ENCODE assay signal across 17 cellular contexts in genomic region chr4:7026107-7026506, GRCh38. TPM values are rescaled to one million over a fixed set of nuclear protein-coding genes. Genes with fewer than 3 reads are reported as not detected.
A peak's percentile ranks its signal among the peaks of the same experiment; 100 is the strongest.
DNase-seq lines count a peak whose midpoint lies in the region; ATAC-seq and TF ChIP-seq lines count a peak whose summit lies in the region.
"Had no signal": no experiment of that assay in that cellular context is flagged by ENCODE, and none has a peak within 500 bp of the region (broad histone marks: within the 10 kb centered on the region; RNA-seq: fewer than 3 reads in every experiment).

No MANE protein-coding gene starts in this region.

- ATAC-seq in WTC11, result no peak
- ATAC-seq in HG02610 (IDR thresholded peaks at IDR 0.05; ENCODE audit: unreplicated experiment), result no peak
- ATAC-seq: A549; CD8-positive, alpha-beta T cell; HepG2 had no signal

- H3K4me1 ChIP-seq in Caco-2, result peaks cover 16% of the 10 kb centered on the region

- H3K9me3 ChIP-seq in Caco-2, result no peaks in the 10 kb centered on the region
- H3K9me3 ChIP-seq: A549; BLaER1 treated with 17β-estradiol and CSF1 and Interleukin-3, amounts not matched to agents 10 nM and 100 nM had no signal

- intact Hi-C loops in activated CD4-positive, alpha-beta T cell treated with anti-CD3 and anti-CD28 coated beads, Interleukin-2, amount 10 ng/mL, durations not matched to agents 24 days and 14 days (cut with micrococcal nuclease), result no loop called here
- intact Hi-C loops in Caco-2 (cut with micrococcal nuclease; ENCODE audit: unreplicated experiment), result no loop called here

- H3K4me3 Mint-ChIP-seq in activated CD4-positive, alpha-beta T cell treated with anti-CD3 and anti-CD28 coated beads, Interleukin-2, amount 10 ng/mL, durations not matched to agents 24 days and 14 days, result no peak overlapping the region
- no peak overlapping the region for H3K4me3 Mint-ChIP-seq in WTC11
- no peak overlapping the region for H3K4me3 Mint-ChIP-seq in chondrocyte (ENCODE audit: unreplicated experiment)
- H3K4me3 Mint-ChIP-seq in Caco-2 (ENCODE audit: unreplicated experiment), result no peak overlapping the region
- H3K4me3 Mint-ChIP-seq: B cell; CD8-positive, alpha-beta T cell; IgD-negative memory B cell had no signal

- H3K36me3 ChIP-seq in Caco-2 (ENCODE audit: control insufficient read depth, insufficient read depth, low read length), result peaks cover 2% of the 10 kb centered on the region

- H3K4me3 ChIP-seq in Caco-2 (ENCODE audit: low read depth, low read length), result no peak overlapping the region
- H3K4me3 ChIP-seq: A549; BLaER1 treated with 17β-estradiol and CSF1 and Interleukin-3, amounts not matched to agents 10 nM and 100 nM; GM23248 had no signal

- POLR2A ChIA-PET in WTC11 (lab: Charles Lee) (no interaction called here), Caco-2 (lab: Charles Lee) (no interaction called here)

- H3K4me1 Mint-ChIP-seq in activated CD4-positive, alpha-beta T cell treated with anti-CD3 and anti-CD28 coated beads, Interleukin-2, amount 10 ng/mL, durations not matched to agents 24 days and 14 days, result peaks cover 7% of the 10 kb centered on the region
- H3K4me1 Mint-ChIP-seq in WTC11 (peaks cover 14% of the 10 kb centered on the region), chondrocyte (ENCODE audit: low read depth) (peaks cover 19% of the 10 kb centered on the region), Caco-2 (ENCODE audit: low read depth, unreplicated experiment) (peaks cover 13% of the 10 kb centered on the region)
- H3K4me1 Mint-ChIP-seq: IgD-negative memory B cell had no signal

- TF ChIP-seq CTCF in WTC11 (IDR thresholded peaks at IDR 0.05), result no peak
- no peak for TF ChIP-seq CTCF in chondrocyte (IDR thresholded peaks at IDR 0.05)
- no peak for TF ChIP-seq CTCF in Caco-2 (IDR thresholded peaks at IDR 0.05; ENCODE audit: insufficient read depth in 1 of 2, low read depth in 1 of 2, low read length in 1 of 2, severe bottlenecking in 1 of 2, unreplicated experiment in 1 of 2)

- no peaks in the 10 kb centered on the region for H3K9me3 Mint-ChIP-seq in activated CD4-positive, alpha-beta T cell treated with anti-CD3 and anti-CD28 coated beads, Interleukin-2, amount 10 ng/mL, durations not matched to agents 24 days and 14 days
- H3K9me3 Mint-ChIP-seq in WTC11, result no peaks in the 10 kb centered on the region
- no peaks in the 10 kb centered on the region for H3K9me3 Mint-ChIP-seq in chondrocyte (ENCODE audit: low read depth)
- no peaks in the 10 kb centered on the region for H3K9me3 Mint-ChIP-seq in Caco-2 (ENCODE audit: unreplicated experiment)
- H3K9me3 Mint-ChIP-seq: CD8-positive, alpha-beta T cell; IgD-negative memory B cell had no signal

- no TSS peak for BruUV-seq in Caco-2 (replicated peaks; lab: Mats Ljungman, UMichigan)

- no peaks in the 10 kb centered on the region for H3K27me3 ChIP-seq in Caco-2 (replicated peaks; ENCODE audit: control insufficient read depth, insufficient read depth, low read length)
- H3K27me3 ChIP-seq: BLaER1 treated with 17β-estradiol and CSF1 and Interleukin-3, amounts not matched to agents 10 nM and 100 nM had no signal

- CTCF ChIA-PET in WTC11 (lab: Charles Lee) (no interaction called here), Caco-2 (lab: Charles Lee) (no interaction called here)

- H3K27ac Mint-ChIP-seq in activated CD4-positive, alpha-beta T cell treated with anti-CD3 and anti-CD28 coated beads, Interleukin-2, amount 10 ng/mL, durations not matched to agents 24 days and 14 days, result peak overlapping the region; percentile 53
- H3K27ac Mint-ChIP-seq in WTC11, result peak overlapping the region; percentile 72; the same call in 1 of the 2 replicates
- H3K27ac Mint-ChIP-seq in chondrocyte (ENCODE audit: unreplicated experiment), result no peak overlapping the region
- no peak overlapping the region for H3K27ac Mint-ChIP-seq in Caco-2 (ENCODE audit: unreplicated experiment)
- H3K27ac Mint-ChIP-seq: B cell; CD8-positive, alpha-beta T cell had no signal

- peaks cover 50% of the 10 kb centered on the region for H3K36me3 Mint-ChIP-seq in activated CD4-positive, alpha-beta T cell treated with anti-CD3 and anti-CD28 coated beads, Interleukin-2, amount 10 ng/mL, durations not matched to agents 24 days and 14 days (ENCODE audit: low read depth)
- H3K36me3 Mint-ChIP-seq in WTC11 (peaks cover 42% of the 10 kb centered on the region), chondrocyte (ENCODE audit: low read depth) (peaks cover 18% of the 10 kb centered on the region), Caco-2 (ENCODE audit: insufficient read depth, unreplicated experiment) (peaks cover 76% of the 10 kb centered on the region)

- no peaks in the 10 kb centered on the region for H3K27me3 Mint-ChIP-seq in activated CD4-positive, alpha-beta T cell treated with anti-CD3 and anti-CD28 coated beads, Interleukin-2, amount 10 ng/mL, durations not matched to agents 24 days and 14 days
- H3K27me3 Mint-ChIP-seq in WTC11 (ENCODE audit: low read depth), result no peaks in the 10 kb centered on the region
- no peaks in the 10 kb centered on the region for H3K27me3 Mint-ChIP-seq in chondrocyte (ENCODE audit: low read depth)
- H3K27me3 Mint-ChIP-seq in Caco-2 (ENCODE audit: insufficient read depth, unreplicated experiment), result no peaks in the 10 kb centered on the region
- H3K27me3 Mint-ChIP-seq: B cell, IgD-negative memory B cell had no signal

- no peak for DNase-seq in activated CD4-positive, alpha-beta T cell treated with anti-CD3 and anti-CD28 coated beads, Interleukin-2, amount 10 ng/mL, durations not matched to agents 24 days and 14 days
- no peak for DNase-seq in activated CD4-positive, alpha-beta T cell treated with anti-CD3 and anti-CD28 coated beads for 1 hour
- DNase-seq in WTC11 (ENCODE audit: low spot score), result no peak
- DNase-seq in chondrocyte (ENCODE audit: low spot score), result peak; percentile 28
- peak; percentile 65 for DNase-seq in putamen (ENCODE audit: low spot score)
- no peak for DNase-seq in Caco-2
- no peak for DNase-seq in kidney tubule cell (ENCODE audit: low spot score)
- DNase-seq: CD8-positive, alpha-beta T cell; DMS 273 treated with DMSO at 0.1 percent for 48 hours; GM23248; HCEC 1CT had no signal

TF ChIP-seq in WTC11, 78 proteins besides CTCF, POLR2A, EP300 and RAD21:
- TF ChIP-seq GTF2I (CRISPR knock-in tag; conservative IDR thresholded peaks at IDR 0.05) (no peak), NFE2L1 (CRISPR knock-in tag; IDR thresholded peaks at IDR 0.05) (no peak)
- TF ChIP-seq, protein P1, sequence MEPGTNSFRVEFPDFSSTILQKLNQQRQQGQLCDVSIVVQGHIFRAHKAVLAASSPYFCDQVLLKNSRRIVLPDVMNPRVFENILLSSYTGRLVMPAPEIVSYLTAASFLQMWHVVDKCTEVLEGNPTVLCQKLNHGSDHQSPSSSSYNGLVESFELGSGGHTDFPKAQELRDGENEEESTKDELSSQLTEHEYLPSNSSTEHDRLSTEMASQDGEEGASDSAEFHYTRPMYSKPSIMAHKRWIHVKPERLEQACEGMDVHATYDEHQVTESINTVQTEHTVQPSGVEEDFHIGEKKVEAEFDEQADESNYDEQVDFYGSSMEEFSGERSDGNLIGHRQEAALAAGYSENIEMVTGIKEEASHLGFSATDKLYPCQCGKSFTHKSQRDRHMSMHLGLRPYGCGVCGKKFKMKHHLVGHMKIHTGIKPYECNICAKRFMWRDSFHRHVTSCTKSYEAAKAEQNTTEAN (CRISPR knock-in tag; IDR thresholded peaks at IDR 0.05), result no peak
- TF ChIP-seq, protein P2, sequence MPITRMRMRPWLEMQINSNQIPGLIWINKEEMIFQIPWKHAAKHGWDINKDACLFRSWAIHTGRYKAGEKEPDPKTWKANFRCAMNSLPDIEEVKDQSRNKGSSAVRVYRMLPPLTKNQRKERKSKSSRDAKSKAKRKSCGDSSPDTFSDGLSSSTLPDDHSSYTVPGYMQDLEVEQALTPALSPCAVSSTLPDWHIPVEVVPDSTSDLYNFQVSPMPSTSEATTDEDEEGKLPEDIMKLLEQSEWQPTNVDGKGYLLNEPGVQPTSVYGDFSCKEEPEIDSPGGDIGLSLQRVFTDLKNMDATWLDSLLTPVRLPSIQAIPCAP (CRISPR knock-in tag; IDR thresholded peaks at IDR 0.05), result no peak

RNA-seq across cellular contexts. Expression of gene TADA2B, which starts 17.1 kb away (rescaled TPM):
- total RNA-seq in activated CD4-positive, alpha-beta T cell treated with anti-CD3 and anti-CD28 coated beads, Interleukin-2, amount 10 ng/mL, durations not matched to agents 24 days and 14 days, result 12.9 and 13.3 TPM in 2 replicates
- total RNA-seq in WTC11 (2021) (12.2 to 14.3 TPM (median 13.1 TPM) in 3 replicates), chondrocyte (18.5 to 18.9 TPM (median 18.8 TPM) in 3 replicates), Caco-2 (2022) (17.2 and 21.8 TPM in 2 replicates)

RNA-seq across cellular contexts. Expression of gene GRPEL1, which starts 41.8 kb away (rescaled TPM):
- total RNA-seq in activated CD4-positive, alpha-beta T cell treated with anti-CD3 and anti-CD28 coated beads, Interleukin-2, amount 10 ng/mL, durations not matched to agents 24 days and 14 days, result 100 and 106 TPM in 2 replicates
- 45.9 to 50.1 TPM (median 50.0 TPM) in 3 replicates for total RNA-seq in WTC11 (2021)
- 21.8 to 25.8 TPM (median 24.1 TPM) in 3 replicates for total RNA-seq in chondrocyte
- total RNA-seq in Caco-2 (2022), result 47.3 and 51.7 TPM in 2 replicates

Comparison
In these comparisons a context has a peak if more than half of its experiments do, and no peak if none do; other contexts are left out.
1. DNase-seq: peak in chondrocyte (single experiment) and putamen (single experiment); none in activated CD4-positive, alpha-beta T cell treated with anti-CD3 and anti-CD28 coated beads, Interleukin-2, amount 10 ng/mL, durations not matched to agents 24 days and 14 days (single experiment), activated CD4-positive, alpha-beta T cell treated with anti-CD3 and anti-CD28 coated beads for 1 hour (single experiment), WTC11 (single experiment), Caco-2 (0 of 2) and kidney tubule cell (single experiment).
2. H3K27ac Mint-ChIP-seq: peak in activated CD4-positive, alpha-beta T cell treated with anti-CD3 and anti-CD28 coated beads, Interleukin-2, amount 10 ng/mL, durations not matched to agents 24 days and 14 days (single experiment) and WTC11 (single experiment); none in chondrocyte (single experiment) and Caco-2 (single experiment).